13 cellular contexts compared by ENCODE assay signal in genomic region chr16:11679941-11680911, GRCh38. TPM values are rescaled to one million over a fixed set of nuclear protein-coding genes. Genes with fewer than 3 reads are reported as not detected.
DNase-seq lines count a peak whose midpoint lies in the region; ATAC-seq and TF ChIP-seq lines count a peak whose summit lies in the region.
"Had no signal": no experiment of that assay in that cellular context is flagged by ENCODE, and none has a peak within 500 bp of the region (broad histone marks: within the 10 kb centered on the region; RNA-seq: fewer than 3 reads in every experiment).

No MANE protein-coding gene starts in this region.

- H3K27me3 ChIP-seq in WERI-Rb-1 (ENCODE audit: insufficient read depth, low read depth, severe bottlenecking) = no peaks in the 10 kb centered on the region

- H3K27me3 Mint-ChIP-seq in activated CD8-positive, alpha-beta memory T cell treated with anti-CD3 and anti-CD28 coated beads, Interleukin-2, amount 10 ng/mL, durations not matched to agents 7 days and 5 days = no peaks in the 10 kb centered on the region
- H3K27me3 Mint-ChIP-seq in glutamatergic neuron (ENCODE audit: unreplicated experiment) = peaks cover 30% of the 10 kb centered on the region
- no peaks in the 10 kb centered on the region for H3K27me3 Mint-ChIP-seq in stimulated activated naive CD8-positive, alpha-beta T cell treated with anti-CD3 and anti-CD28 coated beads, Interleukin-15, amount 100 ng/mL, for 72 hours

- H3K4me3 Mint-ChIP-seq in activated CD8-positive, alpha-beta memory T cell treated with anti-CD3 and anti-CD28 coated beads, Interleukin-2, amount 10 ng/mL, durations not matched to agents 7 days and 5 days = no peak overlapping the region
- H3K4me3 Mint-ChIP-seq in glutamatergic neuron (ENCODE audit: unreplicated experiment) = no peak overlapping the region
- H3K4me3 Mint-ChIP-seq in stimulated activated naive CD8-positive, alpha-beta T cell treated with anti-CD3 and anti-CD28 coated beads, Interleukin-15, amount 100 ng/mL, for 72 hours = peak overlapping the region in 1 of 2 donors; percentile 62

- H3K36me3 ChIP-seq in WERI-Rb-1 = peaks cover 98% of the 10 kb centered on the region

- no peak for DNase-seq in activated CD8-positive, alpha-beta memory T cell treated with anti-CD3 and anti-CD28 coated beads, Interleukin-2, amount 10 ng/mL, durations not matched to agents 7 days and 5 days
- no peak for DNase-seq in activated CD8-positive, alpha-beta memory T cell treated with anti-CD3 and anti-CD28 coated beads, Interleukin-2, amount 50 U/mL, for 4 hours
- DNase-seq in WERI-Rb-1 (no peak), glutamatergic neuron (no peak), AG08395 (ENCODE audit: low spot score) (no peak), NCI-H146 treated with DMSO at 0.1 percent for 48 hours (lab: John Stamatoyannopoulos, UW; ENCODE audit: unreplicated experiment) (no peak)
- no peak for DNase-seq in stimulated activated naive CD8-positive, alpha-beta T cell treated with anti-CD3 and anti-CD28 coated beads, Interleukin-15, amount 100 ng/mL, for 72 hours
- DNase-seq: ACHN, DMS79 treated with DMSO at 0.1 percent for 48 hours, NCI-H1105, NCI-H446 treated with DMSO at 0.1 percent for 48 hours had no signal

- no peak for ATAC-seq in activated CD8-positive, alpha-beta memory T cell treated with anti-CD3 and anti-CD28 coated beads, Interleukin-2, amount 10 ng/mL, durations not matched to agents 7 days and 5 days
- ATAC-seq in stimulated activated naive CD8-positive, alpha-beta T cell treated with anti-CD3 and anti-CD28 coated beads, Interleukin-15, amount 100 ng/mL, for 72 hours = no peak
- ATAC-seq in HG03280 (IDR thresholded peaks at IDR 0.05; ENCODE audit: unreplicated experiment) = no peak
- ATAC-seq: Right ventricle myocardium inferior had no signal

- no peaks in the 10 kb centered on the region for H3K9me3 ChIP-seq in WERI-Rb-1 (ENCODE audit: severe bottlenecking)

- peak overlapping the region; percentile 42 for H3K27ac Mint-ChIP-seq in activated CD8-positive, alpha-beta memory T cell treated with anti-CD3 and anti-CD28 coated beads, Interleukin-2, amount 10 ng/mL, durations not matched to agents 7 days and 5 days
- H3K27ac Mint-ChIP-seq in glutamatergic neuron (ENCODE audit: unreplicated experiment) = peak overlapping the region; percentile 78
- peak overlapping the region; percentile 72 to 94 for H3K27ac Mint-ChIP-seq in stimulated activated naive CD8-positive, alpha-beta T cell treated with anti-CD3 and anti-CD28 coated beads, Interleukin-15, amount 100 ng/mL, for 72 hours

- no peaks in the 10 kb centered on the region for H3K9me3 Mint-ChIP-seq in activated CD8-positive, alpha-beta memory T cell treated with anti-CD3 and anti-CD28 coated beads, Interleukin-2, amount 10 ng/mL, durations not matched to agents 7 days and 5 days (ENCODE audit: low read depth)
- H3K9me3 Mint-ChIP-seq in glutamatergic neuron (ENCODE audit: unreplicated experiment) = peaks cover 14% of the 10 kb centered on the region
- no peaks in the 10 kb centered on the region for H3K9me3 Mint-ChIP-seq in stimulated activated naive CD8-positive, alpha-beta T cell treated with anti-CD3 and anti-CD28 coated beads, Interleukin-15, amount 100 ng/mL, for 72 hours

- H3K27ac ChIP-seq in WERI-Rb-1 = peak overlapping the region; percentile 38

- peaks cover 59% of the 10 kb centered on the region for H3K4me1 Mint-ChIP-seq in activated CD8-positive, alpha-beta memory T cell treated with anti-CD3 and anti-CD28 coated beads, Interleukin-2, amount 10 ng/mL, durations not matched to agents 7 days and 5 days
- peaks cover 58% of the 10 kb centered on the region for H3K4me1 Mint-ChIP-seq in glutamatergic neuron (ENCODE audit: low read depth, unreplicated experiment)
- H3K4me1 Mint-ChIP-seq in stimulated activated naive CD8-positive, alpha-beta T cell treated with anti-CD3 and anti-CD28 coated beads, Interleukin-15, amount 100 ng/mL, for 72 hours = peaks cover 66% of the 10 kb centered on the region

- H3K36me3 Mint-ChIP-seq in activated CD8-positive, alpha-beta memory T cell treated with anti-CD3 and anti-CD28 coated beads, Interleukin-2, amount 10 ng/mL, durations not matched to agents 7 days and 5 days = peaks cover 47% of the 10 kb centered on the region
- H3K36me3 Mint-ChIP-seq in glutamatergic neuron (ENCODE audit: unreplicated experiment) = no peaks in the 10 kb centered on the region

- H3K4me3 ChIP-seq in WERI-Rb-1 (ENCODE audit: low read depth, low read length) = no peak overlapping the region

- CTCF ChIA-PET in activated CD8-positive, alpha-beta memory T cell treated with anti-CD3 and anti-CD28 coated beads, Interleukin-2, amount 10 ng/mL, durations not matched to agents 7 days and 5 days (lab: Charles Lee) = interaction anchor here (1.5 to 3.0 kb wide), 2 partner anchors 34 to 148 kb away, joined by 5 to 9 read pairs; no protein-coding TSS in a partner anchor

- TF ChIP-seq CTCF in WERI-Rb-1 (IDR thresholded peaks at IDR 0.05; ENCODE audit: low read depth, low read length) (no peak), glutamatergic neuron (IDR thresholded peaks at IDR 0.05; ENCODE audit: partially characterized antibody, unreplicated experiment) (no peak)

RNA-seq across cellular contexts. Expression of gene SNN, which starts 12.0 kb away (rescaled TPM):
- total RNA-seq in activated CD8-positive, alpha-beta memory T cell treated with anti-CD3 and anti-CD28 coated beads, Interleukin-2, amount 10 ng/mL, durations not matched to agents 7 days and 5 days = 1 to 10 TPM; 3.0 to 4.0 TPM
- 491 TPM for total RNA-seq in glutamatergic neuron (ENCODE audit: unreplicated experiment)

Comparison
In these comparisons a context has a peak if more than half of its experiments do, and no peak if none do; other contexts are left out.
1. RNA of gene SNN, which starts 12.0 kb away (total RNA-seq): 491 TPM in glutamatergic neuron (single experiment); 3.0 to 4.0 TPM in activated CD8-positive, alpha-beta memory T cell treated with anti-CD3 and anti-CD28 coated beads, Interleukin-2, amount 10 ng/mL, durations not matched to agents 7 days and 5 days; every median in the first group is over 10 times any median in the second.
2. Peak in every context shown above with its lines, with median percentiles within 50 percentile points of each other: H3K27ac Mint-ChIP-seq.